ENCODE assay signal across 10 cellular contexts in the genomic region with DNA sequence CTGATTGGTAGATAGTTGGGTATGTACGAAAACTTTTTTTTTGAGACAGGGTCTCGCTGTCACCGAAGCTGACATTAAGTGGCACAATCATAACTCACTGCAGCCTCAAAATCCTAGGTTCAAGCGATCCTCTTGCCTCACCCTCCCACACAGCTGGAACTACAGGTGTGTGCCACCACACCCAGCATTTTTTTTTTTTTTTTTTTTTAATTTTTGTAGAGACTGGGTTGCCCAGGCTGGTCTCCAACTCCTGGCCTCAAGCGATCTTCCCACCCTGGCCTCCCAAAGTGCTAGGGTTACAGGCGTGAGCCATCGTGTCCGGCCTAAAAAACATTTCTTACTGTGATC. TPM values are rescaled to one million over a fixed set of nuclear protein-coding genes. Genes with fewer than 3 reads are reported as not detected.
DNase-seq lines count a peak whose midpoint lies in the region; ATAC-seq and TF ChIP-seq lines count a peak whose summit lies in the region.
"Had no signal": no experiment of that assay in that cellular context is flagged by ENCODE, and none has a peak within 500 bp of the region (broad histone marks: within the 10 kb centered on the region; RNA-seq: fewer than 3 reads in every experiment).

No MANE protein-coding gene starts in this region.

- peak overlapping the region; percentile 90 for H3K27ac Mint-ChIP-seq in chondrocyte (ENCODE audit: unreplicated experiment)
- H3K27ac Mint-ChIP-seq in natural killer cell treated with Interleukin-12 subunit alpha and Interleukin-12 subunit beta and Interleukin-15 and Interleukin-18, amount 100 ng/mL, for 72 hours, result peak overlapping the region; percentile 84 to 88

- peaks cover 51% of the 10 kb centered on the region for H3K4me1 Mint-ChIP-seq in chondrocyte (ENCODE audit: low read depth)
- peaks cover 44 to 68% of the 10 kb centered on the region in 2 donors for H3K4me1 Mint-ChIP-seq in natural killer cell treated with Interleukin-12 subunit alpha and Interleukin-12 subunit beta and Interleukin-15 and Interleukin-18, amount 100 ng/mL, for 72 hours (ENCODE audit: low read depth in 2 of 2)

- H3K27me3 Mint-ChIP-seq in chondrocyte (ENCODE audit: low read depth), result no peaks in the 10 kb centered on the region
- H3K27me3 Mint-ChIP-seq in natural killer cell treated with Interleukin-12 subunit alpha and Interleukin-12 subunit beta and Interleukin-15 and Interleukin-18, amount 100 ng/mL, for 72 hours, result no peaks in the 10 kb centered on the region

- DNase-seq in LNCaP clone FGC (ENCODE audit: low read depth) (no peak), chondrocyte (ENCODE audit: low spot score) (peak; percentile 22), foreskin keratinocyte (no peak), occipital lobe (lab: John Stamatoyannopoulos, UW) (no peak)
- DNase-seq in natural killer cell treated with Interleukin-12 subunit alpha and Interleukin-12 subunit beta and Interleukin-15 and Interleukin-18, amount 100 ng/mL, for 72 hours (ENCODE audit: low spot score), result no peak
- DNase-seq: T-helper 9 cell had no signal

- peak overlapping the region; percentile 98 for H3K4me3 Mint-ChIP-seq in chondrocyte (ENCODE audit: unreplicated experiment)
- H3K4me3 Mint-ChIP-seq in natural killer cell treated with Interleukin-12 subunit alpha and Interleukin-12 subunit beta and Interleukin-15 and Interleukin-18, amount 100 ng/mL, for 72 hours, result peak overlapping the region; percentile 97

- peaks cover 8% of the 10 kb centered on the region for H3K4me1 ChIP-seq in foreskin keratinocyte

- ATAC-seq in natural killer cell treated with Interleukin-12 subunit alpha and Interleukin-12 subunit beta and Interleukin-15 and Interleukin-18, amount 100 ng/mL, for 72 hours, result no peak
- ATAC-seq in HG03460 (IDR thresholded peaks at IDR 0.05; ENCODE audit: unreplicated experiment) (no peak), foreskin keratinocyte (no peak), HG03196 (IDR thresholded peaks at IDR 0.05; ENCODE audit: unreplicated experiment) (no peak)
- ATAC-seq: gastroesophageal sphincter had no signal

- H3K4me3 ChIP-seq in LNCaP clone FGC (ENCODE audit: low read depth, low read length), result peak overlapping the region; percentile 99

- TF ChIP-seq CTCF in C4-2B (conservative IDR thresholded peaks at IDR 0.05) (no peak), LNCaP clone FGC (IDR thresholded peaks at IDR 0.05; ENCODE audit: control insufficient read depth, extremely low read depth, insufficient read depth) (no peak), chondrocyte (IDR thresholded peaks at IDR 0.05) (no peak), foreskin keratinocyte (conservative IDR thresholded peaks at IDR 0.05) (no peak)

- H3K27ac ChIP-seq in C4-2B, result peak overlapping the region; percentile 91
- no peak overlapping the region for H3K27ac ChIP-seq in foreskin keratinocyte

- no peaks in the 10 kb centered on the region for H3K27me3 ChIP-seq in foreskin keratinocyte
- H3K27me3 ChIP-seq: gastroesophageal sphincter had no signal

- no peaks in the 10 kb centered on the region for H3K9me3 Mint-ChIP-seq in chondrocyte (ENCODE audit: low read depth)
- H3K9me3 Mint-ChIP-seq in natural killer cell treated with Interleukin-12 subunit alpha and Interleukin-12 subunit beta and Interleukin-15 and Interleukin-18, amount 100 ng/mL, for 72 hours, result no peaks in the 10 kb centered on the region

- peaks cover 2% of the 10 kb centered on the region for H3K36me3 Mint-ChIP-seq in chondrocyte (ENCODE audit: low read depth)
- peaks cover 8% of the 10 kb centered on the region for H3K36me3 Mint-ChIP-seq in natural killer cell treated with Interleukin-12 subunit alpha and Interleukin-12 subunit beta and Interleukin-15 and Interleukin-18, amount 100 ng/mL, for 72 hours

RNA-seq across cellular contexts. Expression of gene LRRC27, which starts 1.5 kb away (rescaled TPM):
- 10.2 to 14.4 TPM (median 13.2 TPM) in 3 replicates for total RNA-seq in chondrocyte
- 1 to 10 TPM; 6.5 to 8.5 TPM for total RNA-seq in natural killer cell treated with Interleukin-12 subunit alpha and Interleukin-12 subunit beta and Interleukin-15 and Interleukin-18, amount 100 ng/mL, for 72 hours
- 4.4 and 4.6 TPM in 2 replicates for total RNA-seq in foreskin keratinocyte
- 3.6 and 4.0 TPM in 2 replicates for polyA plus RNA-seq in foreskin keratinocyte
- total RNA-seq in occipital lobe, result 22.8 TPM

RNA-seq across cellular contexts. Expression of gene STK32C, which starts 22.7 kb away (rescaled TPM):
- total RNA-seq in chondrocyte, result 15.8 to 17.9 TPM (median 17.2 TPM) in 3 replicates
- total RNA-seq in natural killer cell treated with Interleukin-12 subunit alpha and Interleukin-12 subunit beta and Interleukin-15 and Interleukin-18, amount 100 ng/mL, for 72 hours, result 10 to 100 TPM; 29.2 to 34.6 TPM
- 5.5 and 6.3 TPM in 2 replicates for total RNA-seq in foreskin keratinocyte
- 7.6 and 7.8 TPM in 2 replicates for polyA plus RNA-seq in foreskin keratinocyte
- 21.5 TPM for total RNA-seq in occipital lobe
